Comparison of ENCODE assay signal across 28 cellular contexts in the genomic region with DNA sequence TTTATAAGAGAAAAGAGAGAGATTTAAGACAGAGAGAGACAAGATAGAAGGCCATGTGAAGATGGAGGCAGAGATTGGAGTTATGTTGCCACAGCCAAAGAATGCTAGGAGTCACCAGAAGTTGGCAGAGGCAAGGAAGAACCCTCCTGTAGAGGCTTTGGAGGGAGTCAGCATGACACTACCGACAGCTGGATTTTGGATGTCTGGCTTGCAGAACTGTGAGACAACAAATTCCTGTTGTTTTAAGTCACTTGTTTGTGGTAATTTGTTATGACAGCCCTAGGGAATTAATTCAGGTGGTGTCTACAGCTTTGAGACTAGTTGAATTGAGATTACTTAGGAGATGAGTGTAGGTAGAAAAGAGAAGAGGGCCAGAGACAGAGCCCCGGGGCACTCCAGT.
DNase-seq lines count a peak whose midpoint lies in the region; TF ChIP-seq lines count a peak whose summit lies in the region.
"Had no signal": no experiment of that assay in that cellular context is flagged by ENCODE, and none has a peak within 500 bp of the region (broad histone marks: within the 10 kb centered on the region; RNA-seq: fewer than 3 reads in every experiment).

No MANE protein-coding gene starts in this region.

- no peak overlapping the region for H3K27ac ChIP-seq in testis
- H3K27ac ChIP-seq: A549, coronary artery, esophagus squamous epithelium, KMS-11, Peyer's patch, thyroid gland had no signal

- no peak overlapping the region for H3K9ac ChIP-seq in adipocyte (ENCODE audit: low read length)
- H3K9ac ChIP-seq: KMS-11 had no signal

- H3K27ac Mint-ChIP-seq in HFFc6: no peak overlapping the region
- H3K27ac Mint-ChIP-seq: activated CD4-positive, alpha-beta memory T cell treated with anti-CD3 and anti-CD28 coated beads, Interleukin-2, amount 10 ng/mL, durations not matched to agents 7 days and 5 days; activated naive CD4-positive, alpha-beta T cell treated with anti-CD3 and anti-CD28 coated beads, Interleukin-2, amount 10 ng/mL, durations not matched to agents 7 days and 5 days; nephron; stimulated activated naive CD8-positive, alpha-beta T cell treated with anti-CD3 and anti-CD28 coated beads, Interleukin-15, amount 100 ng/mL, for 72 hours; T-helper 1 cell treated with Interleukin-12 subunit alpha and Interleukin-12 subunit beta and Interleukin-4 antibody, amounts not matched to agents 30 μg/mL and 1 μg/mL, for 36 hours had no signal

- 89 to 97% methylated on average over 2 of the region's 2 CpGs for WGBS in testis, 2 donors

- H3K27me3 ChIP-seq in adipocyte (replicated peaks; ENCODE audit: control insufficient read depth, insufficient read depth, low read length): no peaks in the 10 kb centered on the region
- H3K27me3 ChIP-seq in testis: no peaks in the 10 kb centered on the region
- H3K27me3 ChIP-seq: esophagus squamous epithelium, thyroid gland had no signal

- H3K9me3 ChIP-seq in adipocyte (ENCODE audit: control insufficient read depth, low read length) (no peaks in the 10 kb centered on the region), testis (no peaks in the 10 kb centered on the region)
- H3K9me3 ChIP-seq: A549, esophagus squamous epithelium, Peyer's patch, thyroid gland had no signal

- H3K9me3 Mint-ChIP-seq in HFFc6: no peaks in the 10 kb centered on the region
- H3K9me3 Mint-ChIP-seq: activated CD4-positive, alpha-beta memory T cell treated with anti-CD3 and anti-CD28 coated beads, Interleukin-2, amount 10 ng/mL, durations not matched to agents 7 days and 5 days; activated naive CD4-positive, alpha-beta T cell treated with anti-CD3 and anti-CD28 coated beads, Interleukin-2, amount 10 ng/mL, durations not matched to agents 7 days and 5 days; nephron; stimulated activated naive CD8-positive, alpha-beta T cell treated with anti-CD3 and anti-CD28 coated beads, Interleukin-15, amount 100 ng/mL, for 72 hours; T-helper 1 cell treated with Interleukin-12 subunit alpha and Interleukin-12 subunit beta and Interleukin-4 antibody, amounts not matched to agents 30 μg/mL and 1 μg/mL, for 36 hours had no signal

- peak; percentile 12 for DNase-seq in AG08396 (ENCODE audit: low spot score)
- DNase-seq in HFFc6: peak; percentile 47
- DNase-seq in adipocyte (ENCODE audit: low read depth): peak; percentile 19
- DNase-seq in kidney tubule cell (ENCODE audit: low spot score): peak; percentile 41
- no peak for DNase-seq in middle frontal gyrus (ENCODE audit: extremely low spot score, low spot score)
- no peak for DNase-seq in SW 1271 (lab: John Stamatoyannopoulos, UW)
- no peak for DNase-seq in testis
- no peak for DNase-seq in MV-4-11 (lab: John Stamatoyannopoulos, UW)
- DNase-seq: activated CD4-positive, alpha-beta memory T cell treated with anti-CD3 and anti-CD28 coated beads, Interleukin-2, amount 10 ng/mL, durations not matched to agents 7 days and 5 days; activated CD4-positive, alpha-beta T cell treated with anti-CD3 and anti-CD28 coated beads for 1 hour; activated CD8-positive, alpha-beta memory T cell treated with anti-CD3 and anti-CD28 coated beads, Interleukin-2, amount 50 U/mL, for 48 hours; activated naive CD4-positive, alpha-beta T cell treated with anti-CD3 and anti-CD28 coated beads, Interleukin-2, amount 10 ng/mL, durations not matched to agents 7 days and 5 days; DMS153; esophagus squamous epithelium; NCI-H1694 treated with DMSO at 0.1 percent for 48 hours; NCI-H526; Peyer's patch; retina; small intestine; stimulated activated CD4-positive, alpha-beta T cell treated with anti-CD3 and anti-CD28 coated beads, Interleukin-1b, Interleukin-23, amount 100 ng/mL, for 48 hours; stimulated activated CD8-positive, alpha-beta memory T cell treated with anti-CD3 and anti-CD28 coated beads, Interleukin-4, amount 100 ng/mL, for 48 hours; stimulated activated naive CD8-positive, alpha-beta T cell treated with anti-CD3 and anti-CD28 coated beads, Interleukin-15, amount 100 ng/mL, for 72 hours; thyroid gland had no signal

- H3K4me3 Mint-ChIP-seq in HFFc6: no peak overlapping the region
- H3K4me3 Mint-ChIP-seq: activated CD4-positive, alpha-beta memory T cell treated with anti-CD3 and anti-CD28 coated beads, Interleukin-2, amount 10 ng/mL, durations not matched to agents 7 days and 5 days; activated naive CD4-positive, alpha-beta T cell treated with anti-CD3 and anti-CD28 coated beads, Interleukin-2, amount 10 ng/mL, durations not matched to agents 7 days and 5 days; nephron; stimulated activated naive CD8-positive, alpha-beta T cell treated with anti-CD3 and anti-CD28 coated beads, Interleukin-15, amount 100 ng/mL, for 72 hours; T-helper 1 cell treated with Interleukin-12 subunit alpha and Interleukin-12 subunit beta and Interleukin-4 antibody, amounts not matched to agents 30 μg/mL and 1 μg/mL, for 36 hours had no signal

- H3K4me3 ChIP-seq in adipocyte (ENCODE audit: low read length) (no peak overlapping the region), testis (no peak overlapping the region)
- H3K4me3 ChIP-seq: A549, coronary artery, esophagus squamous epithelium, Peyer's patch, thyroid gland had no signal

- TF ChIP-seq CTCF in HFFc6 (IDR thresholded peaks at IDR 0.05) (no peak), testis (IDR thresholded peaks at IDR 0.05) (no peak)

- no peaks in the 10 kb centered on the region for H3K27me3 Mint-ChIP-seq in HFFc6 (ENCODE audit: insufficient read depth)
- H3K27me3 Mint-ChIP-seq: activated CD4-positive, alpha-beta memory T cell treated with anti-CD3 and anti-CD28 coated beads, Interleukin-2, amount 10 ng/mL, durations not matched to agents 7 days and 5 days; activated naive CD4-positive, alpha-beta T cell treated with anti-CD3 and anti-CD28 coated beads, Interleukin-2, amount 10 ng/mL, durations not matched to agents 7 days and 5 days; stimulated activated naive CD8-positive, alpha-beta T cell treated with anti-CD3 and anti-CD28 coated beads, Interleukin-15, amount 100 ng/mL, for 72 hours had no signal

- no peaks in the 10 kb centered on the region for H3K36me3 Mint-ChIP-seq in HFFc6 (ENCODE audit: low read depth)
- H3K36me3 Mint-ChIP-seq: activated naive CD4-positive, alpha-beta T cell treated with anti-CD3 and anti-CD28 coated beads, Interleukin-2, amount 10 ng/mL, durations not matched to agents 7 days and 5 days had no signal

- peaks cover 15% of the 10 kb centered on the region for H3K4me1 Mint-ChIP-seq in HFFc6 (ENCODE audit: low read depth)
- H3K4me1 Mint-ChIP-seq: activated CD4-positive, alpha-beta memory T cell treated with anti-CD3 and anti-CD28 coated beads, Interleukin-2, amount 10 ng/mL, durations not matched to agents 7 days and 5 days; activated naive CD4-positive, alpha-beta T cell treated with anti-CD3 and anti-CD28 coated beads, Interleukin-2, amount 10 ng/mL, durations not matched to agents 7 days and 5 days; stimulated activated naive CD8-positive, alpha-beta T cell treated with anti-CD3 and anti-CD28 coated beads, Interleukin-15, amount 100 ng/mL, for 72 hours had no signal

- intact Hi-C loops in testis (cut with DNase I; ENCODE audit: low total_unique reads): no loop called here

- H3K36me3 ChIP-seq in adipocyte (ENCODE audit: control insufficient read depth, insufficient read depth, low read length, severe bottlenecking) (no peaks in the 10 kb centered on the region), testis (ENCODE audit: low read depth, missing control alignments) (no peaks in the 10 kb centered on the region)
- H3K36me3 ChIP-seq: esophagus squamous epithelium, Peyer's patch, thyroid gland had no signal

- no peak for TF ChIP-seq POLR2A in testis (IDR thresholded peaks at IDR 0.05)

- H3K4me1 ChIP-seq in adipocyte (ENCODE audit: control insufficient read depth, insufficient read depth, low read length): peaks cover 17% of the 10 kb centered on the region
- no peaks in the 10 kb centered on the region for H3K4me1 ChIP-seq in testis
- H3K4me1 ChIP-seq: A549, esophagus squamous epithelium, Peyer's patch, thyroid gland had no signal

Comparison
In these comparisons a context has a peak if more than half of its experiments do, and no peak if none do; other contexts are left out.
1. DNase-seq: peak in AG08396 (single experiment), HFFc6 (single experiment), adipocyte (single experiment) and kidney tubule cell (single experiment); none in middle frontal gyrus (single experiment), SW 1271 (0 of 2), testis (single experiment) and MV-4-11 (single experiment).